Comparison of ENCODE assay signal across 17 cellular contexts in the genomic region with DNA sequence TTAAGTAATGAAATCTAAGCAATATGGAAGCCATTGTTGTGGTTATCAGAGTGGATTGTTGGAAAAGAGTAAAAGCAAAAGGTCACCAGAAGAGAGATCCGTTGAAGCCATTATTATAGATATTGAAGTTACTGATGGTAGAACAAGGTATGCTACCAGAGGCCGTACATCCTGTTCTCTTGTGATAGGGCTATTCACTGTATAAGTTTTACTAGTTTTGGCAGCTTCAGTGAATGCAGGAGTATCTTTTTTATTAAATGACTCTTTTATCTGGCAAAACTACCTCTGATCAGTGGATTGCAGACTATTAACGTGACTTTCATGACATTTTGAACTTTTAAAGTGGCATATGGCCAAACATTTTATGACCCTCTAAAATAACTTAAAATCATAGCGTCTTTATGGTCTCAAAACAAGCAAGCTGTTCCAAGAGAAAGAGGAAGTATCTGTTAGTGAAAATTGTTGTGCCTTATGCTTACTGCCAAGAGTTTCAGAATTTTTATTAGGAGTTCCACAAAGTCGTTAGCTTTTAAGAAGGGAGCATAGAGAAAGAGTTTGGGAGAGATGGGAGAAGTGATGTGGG.
A peak's percentile ranks its signal among the peaks of the same experiment; 100 is the strongest.
DNase-seq lines count a peak whose midpoint lies in the region; ATAC-seq and TF ChIP-seq lines count a peak whose summit lies in the region.
"Had no signal": no experiment of that assay in that cellular context is flagged by ENCODE, and none has a peak within 500 bp of the region (broad histone marks: within the 10 kb centered on the region; RNA-seq: fewer than 3 reads in every experiment).

No MANE protein-coding gene starts in this region.

- no peaks in the 10 kb centered on the region for H3K4me1 ChIP-seq in mucosa of descending colon (ENCODE audit: low read depth)
- H3K4me1 ChIP-seq: BLaER1 treated with 17β-estradiol and CSF1 and Interleukin-3, amounts not matched to agents 10 nM and 100 nM had no signal

- peak; percentile 1 for DNase-seq in SIG-M5 treated with dmso at 0.1 percent for 504 hours (lab: John Stamatoyannopoulos, UW; ENCODE audit: unreplicated experiment)
- DNase-seq in SIG-M5 (lab: John Stamatoyannopoulos, UW), result no peak
- peak; percentile 35 for DNase-seq in dermis blood vessel endothelial cell
- DNase-seq in mucosa of descending colon, result no peak
- DNase-seq in anterior cingulate cortex (lab: John Stamatoyannopoulos, UW), result no peak
- DNase-seq in amygdala (lab: John Stamatoyannopoulos, UW), result no peak
- DNase-seq: CD8-positive, alpha-beta memory T cell; DMS79; MV-4-11; NCI-H1436; NCI-H2029; NCI-H2171 treated with DMSO at 0.1 percent for 48 hours; NCI-H774; Right ventricle myocardium superior had no signal

- TF ChIP-seq CTCF in mucosa of descending colon (IDR thresholded peaks at IDR 0.05), result no peak

- intact Hi-C loops in mucosa of descending colon (cut with DNase I, micrococcal nuclease), result no loop called here

- H3K9me3 ChIP-seq in mucosa of descending colon, result peaks cover 2% of the 10 kb centered on the region

- H3K36me3 ChIP-seq in mucosa of descending colon (ENCODE audit: low read depth), result no peaks in the 10 kb centered on the region
- H3K36me3 ChIP-seq: BLaER1 treated with 17β-estradiol and CSF1 and Interleukin-3, amounts not matched to agents 10 nM and 100 nM had no signal

- TF ChIP-seq POLR2A in GM18505 (IDR thresholded peaks at IDR 0.05; ENCODE audit: borderline replicate concordance, extremely low read depth, insufficient read depth, insufficient read length), result no peak

- ATAC-seq in mucosa of descending colon, result peak; percentile 74
- ATAC-seq in GM18505 (IDR thresholded peaks at IDR 0.05; ENCODE audit: unreplicated experiment), result no peak
- ATAC-seq in GM19324 (IDR thresholded peaks at IDR 0.05; ENCODE audit: low FRiP score, unreplicated experiment), result no peak

- no peak overlapping the region for H3K4me3 ChIP-seq in mucosa of descending colon
- H3K4me3 ChIP-seq: BLaER1 treated with 17β-estradiol and CSF1 and Interleukin-3, amounts not matched to agents 10 nM and 100 nM had no signal

Comparison
In these comparisons a context has a peak if more than half of its experiments do, and no peak if none do; other contexts are left out.
1. DNase-seq: peak in SIG-M5 treated with dmso at 0.1 percent for 504 hours (single experiment) and dermis blood vessel endothelial cell (single experiment); none in SIG-M5 (single experiment), mucosa of descending colon (0 of 3), anterior cingulate cortex (0 of 58) and amygdala (0 of 56).